ENCODE assay signal across 21 cellular contexts in genomic region chr5:154176191-154176590, GRCh38. TPM values are rescaled to one million over a fixed set of nuclear protein-coding genes. Genes with fewer than 3 reads are reported as not detected.
DNase-seq lines count a peak whose midpoint lies in the region; ATAC-seq and TF ChIP-seq lines count a peak whose summit lies in the region.
"Had no signal": no experiment of that assay in that cellular context is flagged by ENCODE, and none has a peak within 500 bp of the region (broad histone marks: within the 10 kb centered on the region; RNA-seq: fewer than 3 reads in every experiment).

No MANE protein-coding gene starts in this region.

- no peaks in the 10 kb centered on the region for H3K36me3 Mint-ChIP-seq in chondrocyte (ENCODE audit: low read depth)
- H3K36me3 Mint-ChIP-seq: activated naive CD4-positive, alpha-beta T cell treated with anti-CD3 and anti-CD28 coated beads, Interleukin-2, amount 50 U/mL, for 24 hours; CD4-positive, CD25-positive, alpha-beta regulatory T cell had no signal

- H3K27me3 Mint-ChIP-seq in chondrocyte (ENCODE audit: low read depth) = no peaks in the 10 kb centered on the region
- H3K27me3 Mint-ChIP-seq: activated naive CD4-positive, alpha-beta T cell treated with anti-CD3 and anti-CD28 coated beads, Interleukin-2, amount 50 U/mL, for 24 hours had no signal

- peaks cover 14% of the 10 kb centered on the region for H3K4me1 Mint-ChIP-seq in chondrocyte (ENCODE audit: low read depth)
- H3K4me1 Mint-ChIP-seq: activated naive CD4-positive, alpha-beta T cell treated with anti-CD3 and anti-CD28 coated beads, Interleukin-2, amount 50 U/mL, for 24 hours had no signal

- no peaks in the 10 kb centered on the region for H3K9me3 Mint-ChIP-seq in chondrocyte (ENCODE audit: low read depth)
- H3K9me3 Mint-ChIP-seq: activated CD8-positive, alpha-beta T cell treated with anti-CD3 and anti-CD28 coated beads for 36 hours; activated naive CD4-positive, alpha-beta T cell treated with anti-CD3 and anti-CD28 coated beads, Interleukin-2, amount 50 U/mL, for 24 hours; activated T-cell treated with anti-CD3 and anti-CD28 coated beads, Interleukin-2, amount 50 U/mL, for 4 hours; CD4-positive, CD25-positive, alpha-beta regulatory T cell had no signal

- peak overlapping the region; percentile 76 for H3K27ac Mint-ChIP-seq in chondrocyte (ENCODE audit: unreplicated experiment)
- H3K27ac Mint-ChIP-seq: activated CD8-positive, alpha-beta T cell treated with anti-CD3 and anti-CD28 coated beads for 36 hours; activated naive CD4-positive, alpha-beta T cell treated with anti-CD3 and anti-CD28 coated beads, Interleukin-2, amount 50 U/mL, for 24 hours; progenitor cell of endocrine pancreas had no signal

- H3K4me3 Mint-ChIP-seq in chondrocyte (ENCODE audit: unreplicated experiment) = no peak overlapping the region
- H3K4me3 Mint-ChIP-seq: activated CD8-positive, alpha-beta T cell treated with anti-CD3 and anti-CD28 coated beads for 36 hours; activated naive CD4-positive, alpha-beta T cell treated with anti-CD3 and anti-CD28 coated beads, Interleukin-2, amount 50 U/mL, for 24 hours; activated T-cell treated with anti-CD3 and anti-CD28 coated beads, Interleukin-2, amount 50 U/mL, for 4 hours; CD4-positive, CD25-positive, alpha-beta regulatory T cell had no signal

- ATAC-seq in HG02763 (IDR thresholded peaks at IDR 0.05; ENCODE audit: unreplicated experiment) = no peak
- ATAC-seq: activated CD8-positive, alpha-beta T cell treated with anti-CD3 and anti-CD28 coated beads for 36 hours; activated T-cell treated with anti-CD3 and anti-CD28 coated beads, Interleukin-2, amount 50 U/mL, for 4 hours had no signal

- TF ChIP-seq CTCF in chondrocyte (IDR thresholded peaks at IDR 0.05) = no peak

- DNase-seq in DMS53 (lab: John Stamatoyannopoulos, UW) (peak; percentile 31), DMS53 treated with DMSO at 0.1 percent for 48 hours (lab: John Stamatoyannopoulos, UW; ENCODE audit: unreplicated experiment) (no peak), NCI-H2029 (lab: John Stamatoyannopoulos, UW) (peak; percentile 78), chondrocyte (ENCODE audit: low spot score) (no peak), pulmonary artery endothelial cell (ENCODE audit: low read depth, low spot score) (peak; percentile 91), NCI-H2107 treated with DMSO at 0.1 percent for 48 hours (lab: John Stamatoyannopoulos, UW; ENCODE audit: unreplicated experiment) (no peak), D341Med (ENCODE audit: low spot score) (no peak)
- DNase-seq: 8988T; activated CD4-positive, CD25-positive, alpha-beta regulatory T cell; activated CD8-positive, alpha-beta T cell treated with anti-CD3 and anti-CD28 coated beads for 36 hours; activated T-cell treated with anti-CD3 and anti-CD28 coated beads, Interleukin-2, amount 50 U/mL, for 4 hours; CD4-positive, CD25-positive, alpha-beta regulatory T cell; effector memory CD4-positive, alpha-beta T cell; islet precursor cell; NCI-H187; NCI-H524 treated with DMSO at 0.1 percent for 48 hours; stimulated activated CD4-positive, alpha-beta T cell treated with anti-CD3 and anti-CD28 coated beads, Interleukin-12 subunit alpha, Interleukin-12 subunit beta, amount 100 ng/mL, for 4 hours; T-helper 2 cell had no signal

RNA-seq across cellular contexts. Expression of gene GALNT10, which starts 14.3 kb away (rescaled TPM):
- total RNA-seq in chondrocyte (155 to 220 TPM (median 157 TPM) in 3 replicates), pulmonary artery endothelial cell (39.5 and 60.4 TPM in 2 replicates)

Comparison
In these comparisons a context has a peak if more than half of its experiments do, and no peak if none do; other contexts are left out.
1. DNase-seq: peak in DMS53 (single experiment), NCI-H2029 (single experiment) and pulmonary artery endothelial cell (single experiment); none in DMS53 treated with DMSO at 0.1 percent for 48 hours (single experiment), chondrocyte (single experiment), NCI-H2107 treated with DMSO at 0.1 percent for 48 hours (single experiment) and D341Med (single experiment).